Comparison of ENCODE assay signal across 1 cellular context in genomic region chr2:27085670-27086089, GRCh38.
A peak's percentile ranks its signal among the peaks of the same experiment; 100 is the strongest.
TF ChIP-seq lines count a peak whose summit lies in the region.

No MANE protein-coding gene starts in this region.

TF ChIP-seq in GM12878, 131 proteins besides CTCF, POLR2A, EP300 and RAD21:
- TF ChIP-seq PML (IDR thresholded peaks at IDR 0.05; ENCODE audit: low read length) (no peak), CHD4 (IDR thresholded peaks at IDR 0.05) (no peak), CHD1 (IDR thresholded peaks at IDR 0.05; ENCODE audit: low read depth, low read length) (no peak), CHD2 (IDR thresholded peaks at IDR 0.05; ENCODE audit: borderline replicate concordance, low read depth, low read length) (no peak), BHLHE40 (IDR thresholded peaks at IDR 0.05; ENCODE audit: borderline replicate concordance in 1 of 2, low read depth in 2 of 2, low read length in 1 of 2) (peak; percentile 20 to 76; a peak in 2 of 4 replicates), TAF1 (IDR thresholded peaks at IDR 0.05; ENCODE audit: borderline replicate concordance, low read depth, low read length) (no peak), ZSCAN29 (IDR thresholded peaks at IDR 0.05) (peak; percentile 90), SMC3 (IDR thresholded peaks at IDR 0.05; ENCODE audit: borderline replicate concordance, low read length) (0 out of 2 replicates have a peak, but pooled peaks have one; percentile 21), ZBED1 (IDR thresholded peaks at IDR 0.05; ENCODE audit: borderline replicate concordance) (no peak), ZZZ3 (IDR thresholded peaks at IDR 0.05; ENCODE audit: control insufficient read depth, insufficient read length, low read depth) (no peak), BACH1 (IDR thresholded peaks at IDR 0.05; ENCODE audit: borderline replicate concordance) (peak; percentile 14; the same call in 1 of the 2 replicates), CREM (IDR thresholded peaks at IDR 0.05; ENCODE audit: low read depth) (0 out of 2 replicates have a peak, but pooled peaks have one; percentile 11), MXI1 (IDR thresholded peaks at IDR 0.05; ENCODE audit: low read depth, low read length) (peak; percentile 6; the same call in 1 of the 2 replicates), EGR1 (IDR thresholded peaks at IDR 0.05; ENCODE audit: borderline replicate concordance in 1 of 2, low read depth in 2 of 2, low read length in 2 of 2) (0 out of 3 replicates have a peak, but pooled peaks of 1 of the 2 experiments have one; percentile 8), SKIL (IDR thresholded peaks at IDR 0.05; ENCODE audit: low read depth, poor library complexity, severe bottlenecking) (no peak), HDAC2 (IDR thresholded peaks at IDR 0.05) (no peak), SIX5 (IDR thresholded peaks at IDR 0.05; ENCODE audit: low read depth, low read length, severe bottlenecking) (no peak), SREBF1 (IDR thresholded peaks at IDR 0.05; ENCODE audit: low read length) (no peak)
